Comparison of ENCODE assay signal across 25 cellular contexts in the genomic region with DNA sequence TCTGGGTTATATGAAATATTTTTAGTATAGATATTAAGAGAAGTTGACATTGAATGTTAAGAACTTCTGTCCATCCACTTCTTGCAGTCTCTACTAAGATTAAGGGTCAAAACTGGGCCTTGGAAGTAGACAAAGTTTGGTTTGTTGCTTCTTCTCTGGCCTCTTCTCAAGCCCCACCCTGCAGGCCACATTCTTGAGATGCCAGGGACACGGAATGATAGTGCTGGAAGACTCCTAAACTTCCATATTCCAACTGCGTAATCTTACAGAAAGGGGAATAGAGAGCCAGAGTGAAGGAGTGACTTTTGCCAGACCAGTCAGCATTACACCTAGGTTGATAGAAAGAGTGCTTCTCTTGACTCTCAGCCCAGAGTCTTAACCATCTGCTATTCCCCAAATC.
"Had no signal": no experiment of that assay in that cellular context is flagged by ENCODE, and none has a peak within 500 bp of the region (broad histone marks: within the 10 kb centered on the region; RNA-seq: fewer than 3 reads in every experiment).

No MANE protein-coding gene starts in this region.

- DNase-seq: activated B cell treated with CpG ODN at 0.5 μM for 24 hours; activated CD4-positive, alpha-beta T cell treated with anti-CD3 and anti-CD28 coated beads for 1 hour; activated CD4-positive, alpha-beta T cell treated with anti-CD3 and anti-CD28 coated beads, Interleukin-2, amount 10 ng/mL, durations not matched to agents 24 days and 14 days; activated CD4-positive, alpha-beta T cell treated with anti-CD3 and anti-CD28 coated beads, Interleukin-2, amount 50 U/mL, for 48 hours; activated CD8-positive, alpha-beta memory T cell treated with anti-CD3 and anti-CD28 coated beads, Interleukin-2, amount 10 ng/mL, durations not matched to agents 7 days and 5 days; activated effector memory CD4-positive, alpha-beta T cell treated with Interleukin-2 at 50 U/mL for 16 hours; activated naive CD4-positive, alpha-beta T cell; activated T-cell treated with anti-CD3 and anti-CD28 coated beads, Interleukin-2, amount 50 U/mL, for 24 hours; aorta; body of pancreas; MG63; MV-4-11; NCI-H1092 treated with DMSO at 0.1 percent for 48 hours; NCI-H1417 treated with DMSO at 0.1 percent for 48 hours; NCI-H1694 treated with DMSO at 0.1 percent for 48 hours; NCI-H2029 treated with DMSO at 0.1 percent for 48 hours; NCI-H446; NCI-H524; PC-3; SHP77; T-helper 9 cell had no signal

- H3K4me3 Mint-ChIP-seq: activated B cell treated with CpG ODN at 0.5 μM for 24 hours; activated CD4-positive, alpha-beta T cell treated with anti-CD3 and anti-CD28 coated beads, Interleukin-2, amount 10 ng/mL, durations not matched to agents 24 days and 14 days; activated CD8-positive, alpha-beta memory T cell treated with anti-CD3 and anti-CD28 coated beads, Interleukin-2, amount 10 ng/mL, durations not matched to agents 7 days and 5 days; activated naive CD4-positive, alpha-beta T cell treated with anti-CD3 and anti-CD28 coated beads, Interleukin-2, amount 50 U/mL, for 24 hours; activated T-cell treated with anti-CD3 and anti-CD28 coated beads, Interleukin-2, amount 50 U/mL, for 24 hours; activated T-helper 1 cell treated with anti-CD3 and anti-CD28 coated beads, Interleukin-12 subunit alpha, Interleukin-12 subunit beta, Interleukin-2, Interleukin-4 antibody, amounts not matched to agents 30 ng/mL and 10 ng/mL and 1 ng/mL, durations not matched to agents 14 hours and 24 hours and 36 hours; central memory CD8-positive, alpha-beta T cell; T-helper 1 cell treated with Interleukin-12 subunit alpha and Interleukin-12 subunit beta and Interleukin-4 antibody, amounts not matched to agents 30 μg/mL and 1 μg/mL, for 36 hours had no signal

- H3K4me3 ChIP-seq: body of pancreas, MG63 had no signal

- H3K27me3 Mint-ChIP-seq: activated CD8-positive, alpha-beta memory T cell treated with anti-CD3 and anti-CD28 coated beads, Interleukin-2, amount 10 ng/mL, durations not matched to agents 7 days and 5 days; central memory CD8-positive, alpha-beta T cell had no signal

- H3K4me1 Mint-ChIP-seq: activated CD4-positive, alpha-beta T cell treated with anti-CD3 and anti-CD28 coated beads, Interleukin-2, amount 10 ng/mL, durations not matched to agents 24 days and 14 days; activated CD8-positive, alpha-beta memory T cell treated with anti-CD3 and anti-CD28 coated beads, Interleukin-2, amount 10 ng/mL, durations not matched to agents 7 days and 5 days; activated naive CD4-positive, alpha-beta T cell treated with anti-CD3 and anti-CD28 coated beads, Interleukin-2, amount 50 U/mL, for 24 hours; central memory CD8-positive, alpha-beta T cell had no signal

- H3K36me3 ChIP-seq: MG63 had no signal

- H3K27ac ChIP-seq: body of pancreas had no signal

- H3K4me1 ChIP-seq: body of pancreas had no signal

- H3K27me3 ChIP-seq: body of pancreas, MG63 had no signal

- H3K9me3 ChIP-seq: body of pancreas, MG63 had no signal

- H3K9me3 Mint-ChIP-seq: activated B cell treated with CpG ODN at 0.5 μM for 24 hours; activated CD4-positive, alpha-beta T cell treated with anti-CD3 and anti-CD28 coated beads, Interleukin-2, amount 10 ng/mL, durations not matched to agents 24 days and 14 days; activated T-cell treated with anti-CD3 and anti-CD28 coated beads, Interleukin-2, amount 50 U/mL, for 24 hours; activated T-helper 1 cell treated with anti-CD3 and anti-CD28 coated beads, Interleukin-12 subunit alpha, Interleukin-12 subunit beta, Interleukin-2, Interleukin-4 antibody, amounts not matched to agents 30 ng/mL and 10 ng/mL and 1 ng/mL, durations not matched to agents 14 hours and 24 hours and 36 hours; central memory CD8-positive, alpha-beta T cell; T-helper 1 cell treated with Interleukin-12 subunit alpha and Interleukin-12 subunit beta and Interleukin-4 antibody, amounts not matched to agents 30 μg/mL and 1 μg/mL, for 36 hours had no signal

- ATAC-seq: activated CD8-positive, alpha-beta memory T cell treated with anti-CD3 and anti-CD28 coated beads, Interleukin-2, amount 10 ng/mL, durations not matched to agents 7 days and 5 days; body of pancreas; PC-3 had no signal

- H3K27ac Mint-ChIP-seq: activated B cell treated with CpG ODN at 0.5 μM for 24 hours; activated CD4-positive, alpha-beta T cell treated with anti-CD3 and anti-CD28 coated beads, Interleukin-2, amount 10 ng/mL, durations not matched to agents 24 days and 14 days; activated CD8-positive, alpha-beta memory T cell treated with anti-CD3 and anti-CD28 coated beads, Interleukin-2, amount 10 ng/mL, durations not matched to agents 7 days and 5 days; activated naive CD4-positive, alpha-beta T cell treated with anti-CD3 and anti-CD28 coated beads, Interleukin-2, amount 50 U/mL, for 24 hours; activated T-cell treated with anti-CD3 and anti-CD28 coated beads, Interleukin-2, amount 50 U/mL, for 24 hours; activated T-helper 1 cell treated with anti-CD3 and anti-CD28 coated beads, Interleukin-12 subunit alpha, Interleukin-12 subunit beta, Interleukin-2, Interleukin-4 antibody, amounts not matched to agents 30 ng/mL and 10 ng/mL and 1 ng/mL, durations not matched to agents 14 hours and 24 hours and 36 hours; T-helper 1 cell treated with Interleukin-12 subunit alpha and Interleukin-12 subunit beta and Interleukin-4 antibody, amounts not matched to agents 30 μg/mL and 1 μg/mL, for 36 hours had no signal

- H3K36me3 Mint-ChIP-seq: activated CD8-positive, alpha-beta memory T cell treated with anti-CD3 and anti-CD28 coated beads, Interleukin-2, amount 10 ng/mL, durations not matched to agents 7 days and 5 days; activated naive CD4-positive, alpha-beta T cell treated with anti-CD3 and anti-CD28 coated beads, Interleukin-2, amount 50 U/mL, for 24 hours had no signal
